23 cellular contexts compared by ENCODE assay signal in genomic region chr19:39923862-39924261, GRCh38. TPM values are rescaled to one million over a fixed set of nuclear protein-coding genes. Genes with fewer than 3 reads are reported as not detected.
A peak's percentile ranks its signal among the peaks of the same experiment; 100 is the strongest.
DNase-seq lines count a peak whose midpoint lies in the region; ATAC-seq, FAIRE-seq and TF ChIP-seq lines count a peak whose summit lies in the region.
"Had no signal": no experiment of that assay in that cellular context is flagged by ENCODE, and none has a peak within 500 bp of the region (broad histone marks: within the 10 kb centered on the region; RNA-seq: fewer than 3 reads in every experiment).

No MANE protein-coding gene starts in this region.

- no peaks in the 10 kb centered on the region for H3K9me1 ChIP-seq in IMR-90 (ENCODE audit: insufficient read depth, low read length)

- no peak overlapping the region for H4K5ac ChIP-seq in IMR-90 (ENCODE audit: low read depth, low read length)

- H2BK20ac ChIP-seq in IMR-90 (ENCODE audit: low read depth, low read length): no peak overlapping the region

- H3K27ac ChIP-seq in A549 (no peak overlapping the region), IMR-90 (ENCODE audit: insufficient read depth, low read length) (no peak overlapping the region), endodermal cell (ENCODE audit: low read depth, low read length) (no peak overlapping the region)
- H3K27ac ChIP-seq: 22Rv1, BLaER1 had no signal

- H3K27ac Mint-ChIP-seq in endodermal cell (no peak overlapping the region), osteocyte (ENCODE audit: unreplicated experiment) (no peak overlapping the region), nephron progenitor cell (no peak overlapping the region)
- H3K27ac Mint-ChIP-seq in activated naive CD8-positive, alpha-beta T cell treated with anti-CD3 and anti-CD28 coated beads for 36 hours: no peak overlapping the region
- H3K27ac Mint-ChIP-seq: CD4-positive, CD25-positive, alpha-beta regulatory T cell; CD8-positive, alpha-beta T cell had no signal

- H3K4me3 Mint-ChIP-seq in endodermal cell: no peak overlapping the region
- H3K4me3 Mint-ChIP-seq in osteocyte (ENCODE audit: unreplicated experiment): no peak overlapping the region
- H3K4me3 Mint-ChIP-seq in activated naive CD8-positive, alpha-beta T cell treated with anti-CD3 and anti-CD28 coated beads for 36 hours: no peak overlapping the region
- H3K4me3 Mint-ChIP-seq in nephron progenitor cell: no peak overlapping the region
- H3K4me3 Mint-ChIP-seq: CD4-positive, CD25-positive, alpha-beta regulatory T cell; CD8-positive, alpha-beta T cell had no signal

- intact Hi-C loops in IMR-90 (cut with micrococcal nuclease): no loop called here

- no peaks in the 10 kb centered on the region for H4K20me1 ChIP-seq in IMR-90 (ENCODE audit: insufficient read depth, low read length)
- H4K20me1 ChIP-seq: BLaER1 had no signal

- H3K4me2 ChIP-seq in A549 (no peak overlapping the region), IMR-90 (ENCODE audit: low read depth, low read length) (no peak overlapping the region)
- H3K4me2 ChIP-seq: BLaER1 had no signal

- H3K4me1 ChIP-seq in A549: no peaks in the 10 kb centered on the region
- no peaks in the 10 kb centered on the region for H3K4me1 ChIP-seq in IMR-90 (ENCODE audit: control insufficient read depth, insufficient read depth, low read length)
- H3K4me1 ChIP-seq in endodermal cell (ENCODE audit: control insufficient read depth, insufficient read depth, low read length): no peaks in the 10 kb centered on the region
- H3K4me1 ChIP-seq: BE2C, BLaER1, Caco-2 had no signal

- H3K18ac ChIP-seq in IMR-90 (ENCODE audit: low read depth, low read length): no peak overlapping the region

- H3K9ac ChIP-seq in IMR-90 (ENCODE audit: low read depth, low read length) (no peak overlapping the region), endodermal cell (ENCODE audit: extremely low read depth, low read length, poor library complexity, severe bottlenecking) (no peak overlapping the region)
- H3K9ac ChIP-seq: BLaER1 had no signal

- H4K91ac ChIP-seq in IMR-90 (ENCODE audit: insufficient read depth, low read depth, low read length): no peak overlapping the region

- H3K27me3 ChIP-seq in IMR-90 (ENCODE audit: control insufficient read depth, insufficient read depth, low read length): no peaks in the 10 kb centered on the region
- H3K27me3 ChIP-seq in endodermal cell (ENCODE audit: control insufficient read depth, insufficient read depth, low read length, poor library complexity, severe bottlenecking): no peaks in the 10 kb centered on the region
- H3K27me3 ChIP-seq: BE2C, BLaER1 had no signal

- no peak overlapping the region for H2AK5ac ChIP-seq in IMR-90 (ENCODE audit: low read depth, low read length)

- no peak for TF ChIP-seq EP300 in A549 (IDR thresholded peaks at IDR 0.05)

- dilution Hi-C loops in IMR-90 (cut with HindIII; ENCODE audit: low sequenced_read_pairs, unreplicated experiment): no loop called here

- TF ChIP-seq POLR2A in A549 (IDR thresholded peaks at IDR 0.05; ENCODE audit: low read length) (no peak), IMR-90 (IDR thresholded peaks at IDR 0.05; ENCODE audit: low read depth, low read length) (no peak)

- BruUV-seq in IMR-90 (replicated peaks; lab: Mats Ljungman, UMichigan): no TSS peak

- POLR2A ChIA-PET in A549 (lab: Yijun Ruan, JAX) (no interaction called here), IMR-90 (lab: Charles Lee; ENCODE audit: unreplicated experiment) (no interaction called here)

- H3K4ac ChIP-seq in IMR-90 (ENCODE audit: low read depth, low read length): no peak overlapping the region

- no peaks in the 10 kb centered on the region for H3K9me3 Mint-ChIP-seq in endodermal cell
- no peaks in the 10 kb centered on the region for H3K9me3 Mint-ChIP-seq in osteocyte (ENCODE audit: unreplicated experiment)
- no peaks in the 10 kb centered on the region for H3K9me3 Mint-ChIP-seq in activated naive CD8-positive, alpha-beta T cell treated with anti-CD3 and anti-CD28 coated beads for 36 hours
- H3K9me3 Mint-ChIP-seq in nephron progenitor cell: no peaks in the 10 kb centered on the region
- H3K9me3 Mint-ChIP-seq: CD4-positive, CD25-positive, alpha-beta regulatory T cell; CD8-positive, alpha-beta T cell had no signal

- H3K36me3 ChIP-seq in IMR-90 (ENCODE audit: control insufficient read depth, insufficient read depth, low read length): no peaks in the 10 kb centered on the region
- no peaks in the 10 kb centered on the region for H3K36me3 ChIP-seq in endodermal cell (ENCODE audit: control insufficient read depth, insufficient read depth, low read length)
- H3K36me3 ChIP-seq: BE2C, BLaER1 had no signal

- FAIRE-seq in A549 (lab: Jason Lieb, UNC): peak; percentile 92
- FAIRE-seq: D721Med, G401.6, GM12891 had no signal

- ATAC-seq in A549: no peak
- no peak for ATAC-seq in IMR-90 (ENCODE audit: low read depth)
- ATAC-seq: CD8-positive, alpha-beta T cell had no signal

- H3K4me3 ChIP-seq in A549 (no peak overlapping the region), IMR-90 (ENCODE audit: insufficient read depth, low read depth, low read length) (no peak overlapping the region), endodermal cell (ENCODE audit: low read length) (no peak overlapping the region)
- H3K4me3 ChIP-seq: BLaER1 had no signal

- H3K79me1 ChIP-seq in IMR-90 (ENCODE audit: low read depth in 1 of 2, low read length in 2 of 2): no peaks in the 10 kb centered on the region

- H3K23ac ChIP-seq in IMR-90 (ENCODE audit: low read depth, low read length): no peak overlapping the region

- peak overlapping the region; percentile 32 for H2AFZ ChIP-seq in IMR-90 (replicated peaks; ENCODE audit: low read length, poor library complexity)

- no peak overlapping the region for H2BK15ac ChIP-seq in IMR-90 (ENCODE audit: low read depth, low read length)

- CTCF ChIA-PET in A549 (lab: Yijun Ruan, JAX) (interaction anchor here (0.5 to 6.0 kb wide), 5 partner anchors 9 to 220 kb away, joined by 3 to 26 read pairs (median 3); partner anchors contain the start of gene PSMC4), IMR-90 (lab: Yijun Ruan, JAX) (interaction anchor here (0.6 kb wide), 1 partner anchor 21 kb away, joined by 3 read pairs; no protein-coding TSS in a partner anchor)

- DNase-seq in A549 (ENCODE audit: low read depth in 1 of 2, low spot score in 1 of 2) (no peak), IMR-90 (no peak), endodermal cell (peak; percentile 13), osteocyte (ENCODE audit: extremely low spot score, unreplicated experiment) (peak; percentile 7), pons (ENCODE audit: low spot score) (no peak), nephron progenitor cell (no peak)
- no peak for DNase-seq in stimulated activated CD4-positive, alpha-beta T cell treated with anti-CD3 and anti-CD28 coated beads, Interleukin-2, amount 100 ng/mL, for 24 hours
- no peak for DNase-seq in activated naive CD8-positive, alpha-beta T cell treated with anti-CD3 and anti-CD28 coated beads for 36 hours
- DNase-seq: ACHN; BE2C; C1 segment of cervical spinal cord; Caco-2; Calu3; CD4-positive, CD25-positive, alpha-beta regulatory T cell; CD8-positive, alpha-beta T cell; DMS79 treated with DMSO at 0.1 percent for 48 hours; GF-D8 had no signal

- H3K27me3 Mint-ChIP-seq in endodermal cell (ENCODE audit: insufficient read depth) (no peaks in the 10 kb centered on the region), osteocyte (ENCODE audit: unreplicated experiment) (no peaks in the 10 kb centered on the region), nephron progenitor cell (ENCODE audit: low read depth, poor library complexity) (peaks cover 16% of the 10 kb centered on the region)
- H3K27me3 Mint-ChIP-seq in activated naive CD8-positive, alpha-beta T cell treated with anti-CD3 and anti-CD28 coated beads for 36 hours: no peaks in the 10 kb centered on the region
- H3K27me3 Mint-ChIP-seq: CD4-positive, CD25-positive, alpha-beta regulatory T cell had no signal

- no peaks in the 10 kb centered on the region for H3K4me1 Mint-ChIP-seq in endodermal cell
- no peaks in the 10 kb centered on the region for H3K4me1 Mint-ChIP-seq in osteocyte (ENCODE audit: unreplicated experiment)
- peaks cover 22% of the 10 kb centered on the region for H3K4me1 Mint-ChIP-seq in activated naive CD8-positive, alpha-beta T cell treated with anti-CD3 and anti-CD28 coated beads for 36 hours
- no peaks in the 10 kb centered on the region for H3K4me1 Mint-ChIP-seq in nephron progenitor cell

- H2AK9ac ChIP-seq in IMR-90 (replicated peaks; ENCODE audit: low read depth, low read length, poor library complexity): no peak overlapping the region

- no peak overlapping the region for H2BK5ac ChIP-seq in IMR-90 (ENCODE audit: low read depth, low read length, poor library complexity, severe bottlenecking)

- WGBS in A549 (ENCODE audit: missing lambda C conversion rate): 76% methylated on average over 4 of the region's 4 CpGs
- no CpG with 5 or more reads among the region's 4 CpGs for WGBS in IMR-90 (ENCODE audit: extremely low coverage in 2 of 2, insufficient read length in 1 of 2), 2 experiments
- WGBS in endodermal cell (ENCODE audit: insufficient coverage in 1 of 2, insufficient read length in 1 of 2), 2 experiments: 82 to 84% methylated on average over 1 to 4 of the region's 4 CpGs

- TF ChIP-seq CTCF in A549 (IDR thresholded peaks at IDR 0.05) (no peak), IMR-90 (conservative IDR thresholded peaks at IDR 0.05; ENCODE audit: low read depth, low read length) (no peak), endodermal cell (conservative IDR thresholded peaks at IDR 0.05) (no peak), osteocyte (IDR thresholded peaks at IDR 0.05) (no peak), nephron progenitor cell (IDR thresholded peaks at IDR 0.05) (no peak)

- no peak overlapping the region for H2BK120ac ChIP-seq in IMR-90 (ENCODE audit: low read depth, low read length)

- H3K9me3 ChIP-seq in A549 (no peaks in the 10 kb centered on the region), IMR-90 (ENCODE audit: control insufficient read depth, insufficient read depth, low read length) (no peaks in the 10 kb centered on the region), endodermal cell (ENCODE audit: control insufficient read depth, low read length) (no peaks in the 10 kb centered on the region)
- H3K9me3 ChIP-seq: BE2C, BLaER1, Caco-2 had no signal

- H3K36me3 Mint-ChIP-seq in endodermal cell (ENCODE audit: low read depth) (no peaks in the 10 kb centered on the region), osteocyte (ENCODE audit: unreplicated experiment) (no peaks in the 10 kb centered on the region), nephron progenitor cell (ENCODE audit: low read depth) (no peaks in the 10 kb centered on the region)
- peaks cover 22% of the 10 kb centered on the region for H3K36me3 Mint-ChIP-seq in activated naive CD8-positive, alpha-beta T cell treated with anti-CD3 and anti-CD28 coated beads for 36 hours
- H3K36me3 Mint-ChIP-seq: CD4-positive, CD25-positive, alpha-beta regulatory T cell had no signal

- H4K8ac ChIP-seq in IMR-90 (ENCODE audit: low read depth in 2 of 2, low read length in 2 of 2): no peak overlapping the region

- TF ChIP-seq RAD21 in A549 (conservative IDR thresholded peaks at IDR 0.05 in 1 of 2, IDR thresholded peaks at IDR 0.05 in 1 of 2) (no peak), IMR-90 (IDR thresholded peaks at IDR 0.05; ENCODE audit: low read length) (no peak)

- in situ Hi-C loops in IMR-90 (cut with MboI; ENCODE audit: low sequenced_read_pairs): no loop called here

- no peak overlapping the region for H3K56ac ChIP-seq in IMR-90 (ENCODE audit: extremely low read depth, insufficient read depth, low read length)

- H3K14ac ChIP-seq in IMR-90 (replicated peaks; ENCODE audit: low read depth, low read length): no peak overlapping the region

RNA-seq across cellular contexts. Expression of gene FCGBP, which starts 10.6 kb away (rescaled TPM):
- polyA plus RNA-seq in A549 (2011; rRNA removed) (1.4 and 2.8 TPM in 2 replicates), A549 (2017; fragmentation: RNase III; extraction: RNeasy Plus Mini Kit Qiagen cat#74134 plus additional on column Dnase treatment) (0.61 to 0.74 TPM (median 0.62 TPM) in 3 replicates), IMR-90 (2012; rRNA removed) (0.03 TPM in 2 replicates)
- polyA plus RNA-seq in A549 (2012; cell fraction: cytosol; rRNA removed): 0.66 and 0.70 TPM in 2 replicates
- polyA plus RNA-seq in A549 (2012; cell fraction: nucleus; rRNA removed): 3.4 and 4.9 TPM in 2 replicates
- 12.8 and 17.6 TPM in 2 replicates for polyA minus RNA-seq in A549 (2011; rRNA and poly(A)+ RNA removed)
- total RNA-seq in IMR-90 (2012; rRNA removed) (under 0.01 TPM in 1 of 2 replicates, not detected in the other), endodermal cell (under 1 TPM; 0.29 to 0.62 TPM), osteocyte (0.21 and 0.38 TPM in 2 replicates)
- 0.05 and 0.06 TPM in 2 replicates for polyA plus RNA-seq in IMR-90 (2012; cell fraction: cytosol; rRNA removed)
- 0.13 and 0.32 TPM in 2 replicates for polyA plus RNA-seq in IMR-90 (2012; cell fraction: nucleus; rRNA removed; ENCODE audit: low replicate concordance)
- 0.14 TPM for polyA plus RNA-seq in endodermal cell (2013, experiment 1 of 2)
- 0.33 TPM for polyA plus RNA-seq in endodermal cell (2013, experiment 2 of 2)
- 1 to 10 TPM; 7.0 to 8.0 TPM for total RNA-seq in activated naive CD8-positive, alpha-beta T cell treated with anti-CD3 and anti-CD28 coated beads for 36 hours
- total RNA-seq: A172 had no signal

RNA-seq across cellular contexts. Expression of gene PSMC4, which starts 47.1 kb away (rescaled TPM):
- polyA plus RNA-seq in A549 (2011; rRNA removed): 192 and 208 TPM in 2 replicates
- polyA plus RNA-seq in A549 (2012; cell fraction: cytosol; rRNA removed): 371 and 460 TPM in 2 replicates
- polyA plus RNA-seq in A549 (2012; cell fraction: nucleus; rRNA removed): 457 and 591 TPM in 2 replicates
- polyA plus RNA-seq in A549 (2017; fragmentation: RNase III; extraction: RNeasy Plus Mini Kit Qiagen cat#74134 plus additional on column Dnase treatment): 276 to 295 TPM (median 284 TPM) in 3 replicates
- 147 and 219 TPM in 2 replicates for polyA minus RNA-seq in A549 (2011; rRNA and poly(A)+ RNA removed)
- total RNA-seq in IMR-90 (2012; rRNA removed): 213 and 216 TPM in 2 replicates
- 148 and 158 TPM in 2 replicates for polyA plus RNA-seq in IMR-90 (2012; rRNA removed)
- polyA plus RNA-seq in IMR-90 (2012; cell fraction: cytosol; rRNA removed): 133 and 153 TPM in 2 replicates
- polyA plus RNA-seq in IMR-90 (2012; cell fraction: nucleus; rRNA removed; ENCODE audit: low replicate concordance): 114 and 174 TPM in 2 replicates
- 10 to 100 TPM; 88.9 to 96.9 TPM for total RNA-seq in endodermal cell
- 90.4 TPM for polyA plus RNA-seq in endodermal cell (2013, experiment 1 of 2)
- 90.5 TPM for polyA plus RNA-seq in endodermal cell (2013, experiment 2 of 2)
- total RNA-seq in osteocyte: 85.6 and 88.2 TPM in 2 replicates
- total RNA-seq in activated naive CD8-positive, alpha-beta T cell treated with anti-CD3 and anti-CD28 coated beads for 36 hours: 100 to 1,000 TPM; 169 to 170 TPM

Comparison
In these comparisons a context has a peak if more than half of its experiments do, and no peak if none do; other contexts are left out.
1. DNase-seq: peak in endodermal cell (single experiment) and osteocyte (single experiment); none in A549 (0 of 2), IMR-90 (single experiment), stimulated activated CD4-positive, alpha-beta T cell treated with anti-CD3 and anti-CD28 coated beads, Interleukin-2, amount 100 ng/mL, for 24 hours (0 of 2), pons (single experiment), activated naive CD8-positive, alpha-beta T cell treated with anti-CD3 and anti-CD28 coated beads for 36 hours (single experiment) and nephron progenitor cell (single experiment).